Comparison of ENCODE assay signal across 26 cellular contexts in genomic region chr2:125560855-125561254, GRCh38.
"Had no signal": no experiment of that assay in that cellular context is flagged by ENCODE, and none has a peak within 500 bp of the region (broad histone marks: within the 10 kb centered on the region; RNA-seq: fewer than 3 reads in every experiment).

No MANE protein-coding gene starts in this region.

- H3K27ac ChIP-seq: left ventricle myocardium inferior, ovary, right atrium auricular region, right lobe of liver, stomach, testis, thyroid gland, uterus had no signal

- H3K4me1 ChIP-seq: left ventricle myocardium inferior, right atrium auricular region, right lobe of liver, stomach, testis, thyroid gland, uterus had no signal

- H3K9me3 ChIP-seq: left ventricle myocardium inferior, ovary, right atrium auricular region, right lobe of liver, testis, thyroid gland, uterus had no signal

- DNase-seq: hypothalamus; immature natural killer cell; kidney; left ventricle myocardium inferior; mesendoderm; naive thymus-derived CD4-positive, alpha-beta T cell; ovary; right lobe of liver; stimulated activated CD4-positive, alpha-beta T cell treated with anti-CD3 and anti-CD28 coated beads, Interleukin-1b, Interleukin-23, amount 100 ng/mL, for 48 hours; stimulated activated CD4-positive, alpha-beta T cell treated with anti-CD3 and anti-CD28 coated beads, Interleukin-2, amount 100 ng/mL, for 48 hours; stimulated activated CD4-positive, alpha-beta T cell treated with anti-CD3 and anti-CD28 coated beads, Interleukin-4, amount 100 ng/mL, for 4 hours; stimulated activated CD8-positive, alpha-beta memory T cell treated with anti-CD3 and anti-CD28 coated beads, Interleukin-4, amount 100 ng/mL, for 48 hours; stimulated activated naive CD4-positive, alpha-beta T cell treated with Interleukin-2 at 50 U/mL for 16 hours; stomach; testis; thyroid gland; trophoblast cell; uterus had no signal

- H3K27ac Mint-ChIP-seq: immature natural killer cell; mesothelial cell of epicardium; naive thymus-derived CD4-positive, alpha-beta T cell; natural killer cell treated with Interleukin-12 subunit alpha and Interleukin-12 subunit beta and Interleukin-15 and Interleukin-18, amount 100 ng/mL, for 72 hours; progenitor cell of endocrine pancreas; stimulated activated memory B cell treated with anti-CD40 and anti-IgM and Interleukin-4, amounts not matched to agents 10 μg/mL and 1 μg/mL and 100 μg/mL, for 72 hours had no signal

- H3K4me3 ChIP-seq: left ventricle myocardium inferior, lung, ovary, right atrium auricular region, right lobe of liver, smooth muscle cell, stomach, testis, thyroid gland, uterus had no signal

- H3K27me3 ChIP-seq: ovary, right atrium auricular region, right lobe of liver, stomach, testis, thyroid gland, uterus had no signal

- ATAC-seq: naive thymus-derived CD4-positive, alpha-beta T cell; natural killer cell treated with Interleukin-12 subunit alpha and Interleukin-12 subunit beta and Interleukin-15 and Interleukin-18, amount 100 ng/mL, for 72 hours; right lobe of liver; stimulated activated memory B cell treated with anti-CD40 and anti-IgM and Interleukin-4, amounts not matched to agents 10 μg/mL and 1 μg/mL and 100 μg/mL, for 72 hours had no signal

- H3K36me3 Mint-ChIP-seq: immature natural killer cell; mesothelial cell of epicardium; naive thymus-derived CD4-positive, alpha-beta T cell; natural killer cell treated with Interleukin-12 subunit alpha and Interleukin-12 subunit beta and Interleukin-15 and Interleukin-18, amount 100 ng/mL, for 72 hours; stimulated activated memory B cell treated with anti-CD40 and anti-IgM and Interleukin-4, amounts not matched to agents 10 μg/mL and 1 μg/mL and 100 μg/mL, for 72 hours had no signal

- H3K4me2 ChIP-seq: smooth muscle cell had no signal

- H3K4me1 Mint-ChIP-seq: immature natural killer cell; mesothelial cell of epicardium; naive thymus-derived CD4-positive, alpha-beta T cell; stimulated activated memory B cell treated with anti-CD40 and anti-IgM and Interleukin-4, amounts not matched to agents 10 μg/mL and 1 μg/mL and 100 μg/mL, for 72 hours had no signal

- H3K27me3 Mint-ChIP-seq: naive thymus-derived CD4-positive, alpha-beta T cell; natural killer cell treated with Interleukin-12 subunit alpha and Interleukin-12 subunit beta and Interleukin-15 and Interleukin-18, amount 100 ng/mL, for 72 hours; progenitor cell of endocrine pancreas; stimulated activated memory B cell treated with anti-CD40 and anti-IgM and Interleukin-4, amounts not matched to agents 10 μg/mL and 1 μg/mL and 100 μg/mL, for 72 hours had no signal

- H3K4me3 Mint-ChIP-seq: immature natural killer cell; mesothelial cell of epicardium; naive thymus-derived CD4-positive, alpha-beta T cell; natural killer cell treated with Interleukin-12 subunit alpha and Interleukin-12 subunit beta and Interleukin-15 and Interleukin-18, amount 100 ng/mL, for 72 hours; stimulated activated memory B cell treated with anti-CD40 and anti-IgM and Interleukin-4, amounts not matched to agents 10 μg/mL and 1 μg/mL and 100 μg/mL, for 72 hours had no signal

- FAIRE-seq: islet of Langerhans, kidney had no signal

- H3K36me3 ChIP-seq: left ventricle myocardium inferior, ovary, right atrium auricular region, right lobe of liver, stomach, thyroid gland, uterus had no signal
